ENCODE assay signal across 1 cellular context in genomic region chr6:99424761-99425646, GRCh38.
A peak's percentile ranks its signal among the peaks of the same experiment; 100 is the strongest.
TF ChIP-seq lines count a peak whose summit lies in the region.

TSS of gene PNISR (minus strand) at chr6:99425308. CDS start at chr6:99414659, 10,649 bp downstream.

TF ChIP-seq in HepG2, 621 proteins besides CTCF, POLR2A, EP300 and RAD21 (continued from another document and continues in another):
- no peak for TF ChIP-seq ZNF609 (CRISPR knock-in tag; IDR thresholded peaks at IDR 0.05; ENCODE audit: borderline replicate concordance)
- no peak for TF ChIP-seq ZBTB3 (CRISPR knock-in tag; IDR thresholded peaks at IDR 0.05; ENCODE audit: borderline replicate concordance, low read depth)
- no peak for TF ChIP-seq PRMT3 (CRISPR knock-in tag; IDR thresholded peaks at IDR 0.05; ENCODE audit: borderline replicate concordance, low read depth)
- TF ChIP-seq SIN3B (IDR thresholded peaks at IDR 0.05; ENCODE audit: low read length), result no peak
- peak; percentile 44; the same call in 1 of the 2 replicates for TF ChIP-seq ZBTB7B (CRISPR knock-in tag; IDR thresholded peaks at IDR 0.05)
- 0 out of 2 replicates have a peak, but pooled peaks have one; percentile 11 for TF ChIP-seq MLXIP (CRISPR knock-in tag; IDR thresholded peaks at IDR 0.05; ENCODE audit: borderline replicate concordance)
- no peak for TF ChIP-seq ZSCAN30 (CRISPR knock-in tag; IDR thresholded peaks at IDR 0.05)
- TF ChIP-seq ZNF44 (CRISPR knock-in tag; IDR thresholded peaks at IDR 0.05), result no peak
- TF ChIP-seq ZNF660 (CRISPR knock-in tag; IDR thresholded peaks at IDR 0.05; ENCODE audit: borderline replicate concordance, low read depth), result no peak
- no peak for TF ChIP-seq SRSF1 (optimal IDR thresholded peaks at IDR 0.05; ENCODE audit: low read depth, low read length)
- TF ChIP-seq TOE1 (CRISPR knock-in tag; IDR thresholded peaks at IDR 0.05), result 0 out of 2 replicates have a peak, but pooled peaks have one; percentile 12
- no peak; the same call in 1 of the 2 replicates for TF ChIP-seq MLX (CRISPR knock-in tag; IDR thresholded peaks at IDR 0.05)
- peak; percentile 73; the same call in 1 of the 2 replicates for TF ChIP-seq ZNF788 (CRISPR knock-in tag; IDR thresholded peaks at IDR 0.05; ENCODE audit: borderline replicate concordance)
- TF ChIP-seq ZNF556 (CRISPR knock-in tag; IDR thresholded peaks at IDR 0.05; ENCODE audit: borderline replicate concordance), result peak; percentile 14; the same call in 1 of the 2 replicates
- no peak for TF ChIP-seq RARG (CRISPR knock-in tag; IDR thresholded peaks at IDR 0.05; ENCODE audit: low read depth)
- TF ChIP-seq ZNF136 (CRISPR knock-in tag; IDR thresholded peaks at IDR 0.05; ENCODE audit: low read depth), result no peak
- TF ChIP-seq MEF2D (CRISPR knock-in tag; IDR thresholded peaks at IDR 0.05), result no peak
- TF ChIP-seq ZNF264 (CRISPR knock-in tag; IDR thresholded peaks at IDR 0.05), result no peak
- no peak for TF ChIP-seq HMGXB3 (CRISPR knock-in tag; IDR thresholded peaks at IDR 0.05; ENCODE audit: borderline replicate concordance)
- TF ChIP-seq HMGA1 (CRISPR knock-in tag; conservative IDR thresholded peaks at IDR 0.05), result no peak
- no peak for TF ChIP-seq FOXM1 (CRISPR knock-in tag; IDR thresholded peaks at IDR 0.05)
- TF ChIP-seq NRL (CRISPR knock-in tag; IDR thresholded peaks at IDR 0.05; ENCODE audit: borderline replicate concordance), result peak; percentile 42; the same call in 1 of the 2 replicates
- no peak for TF ChIP-seq GRHL1 (CRISPR knock-in tag; conservative IDR thresholded peaks at IDR 0.05)
- TF ChIP-seq JUN (CRISPR knock-in tag; IDR thresholded peaks at IDR 0.05), result no peak
- TF ChIP-seq ZNF382 (CRISPR knock-in tag; IDR thresholded peaks at IDR 0.05; ENCODE audit: borderline replicate concordance), result no peak
- TF ChIP-seq MTA3 (CRISPR knock-in tag; IDR thresholded peaks at IDR 0.05), result no peak
- no peak; the same call in 1 of the 2 replicates for TF ChIP-seq ZNF800 (CRISPR knock-in tag; IDR thresholded peaks at IDR 0.05)
- TF ChIP-seq TCF12 (IDR thresholded peaks at IDR 0.05), result no peak
- no peak for TF ChIP-seq TCF12 (CRISPR knock-in tag; IDR thresholded peaks at IDR 0.05)
- TF ChIP-seq ZFP36 (IDR thresholded peaks at IDR 0.05; ENCODE audit: borderline replicate concordance, low read depth, low read length, partially characterized antibody), result no peak
- no peak for TF ChIP-seq PLRG1 (conservative IDR thresholded peaks at IDR 0.05)
- TF ChIP-seq RFXANK (CRISPR knock-in tag; IDR thresholded peaks at IDR 0.05), result no peak
- TF ChIP-seq NFAT5 (CRISPR knock-in tag; IDR thresholded peaks at IDR 0.05), result no peak
- TF ChIP-seq ZNF275 (CRISPR knock-in tag; IDR thresholded peaks at IDR 0.05; ENCODE audit: borderline replicate concordance), result no peak
- no peak for TF ChIP-seq KLF6 (CRISPR knock-in tag; IDR thresholded peaks at IDR 0.05)
- TF ChIP-seq ZNF329 (CRISPR knock-in tag; IDR thresholded peaks at IDR 0.05; ENCODE audit: low read depth), result no peak
